1 cellular context compared by ENCODE assay signal in genomic region chr1:240598602-240599001, GRCh38.
A peak's percentile ranks its signal among the peaks of the same experiment; 100 is the strongest.
TF ChIP-seq lines count a peak whose summit lies in the region.

No MANE protein-coding gene starts in this region.

TF ChIP-seq in liver, 16 proteins besides CTCF, POLR2A, EP300 and RAD21 (continued from another document):
- TF ChIP-seq FOXA2 (IDR thresholded peaks at IDR 0.05) (no peak), GABPA (IDR thresholded peaks at IDR 0.05 in 1 of 2, conservative IDR thresholded peaks at IDR 0.05 in 1 of 2) (no peak), HNF4G (IDR thresholded peaks at IDR 0.05) (peak; percentile 62), YY1 (IDR thresholded peaks at IDR 0.05) (peak; percentile 67)
TF ChIP-seq in liver: peak in this region for 8.
